1 cellular context compared by ENCODE assay signal in the genomic region with DNA sequence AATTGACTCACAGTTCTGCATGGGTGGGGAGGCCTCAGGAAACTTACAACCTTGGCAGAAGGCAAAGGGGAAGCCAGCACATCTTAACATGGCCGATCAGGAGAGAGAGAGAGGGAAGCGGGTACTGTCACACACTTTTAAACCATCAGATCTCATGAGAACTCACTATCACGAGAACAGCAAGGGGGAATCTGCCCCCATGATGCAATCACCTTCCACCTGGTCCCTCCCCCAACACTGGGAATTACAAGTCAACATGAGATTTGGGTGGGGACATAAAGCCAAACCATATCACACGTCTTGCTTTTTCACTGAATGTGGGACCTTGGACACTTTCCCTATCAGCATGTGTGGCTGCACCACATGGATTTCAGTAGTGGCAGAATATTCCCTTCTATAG.
TF ChIP-seq lines count a peak whose summit lies in the region.

No MANE protein-coding gene starts in this region.

TF ChIP-seq in HepG2, 621 proteins besides CTCF, POLR2A, EP300 and RAD21:
- no peak for TF ChIP-seq ZNF503 (CRISPR knock-in tag; IDR thresholded peaks at IDR 0.05)
- 0 out of 2 replicates have a peak, but pooled peaks have one; percentile 28 for TF ChIP-seq ZMYM4 (CRISPR knock-in tag; IDR thresholded peaks at IDR 0.05)
- no peak for TF ChIP-seq ZFP1 (CRISPR knock-in tag; IDR thresholded peaks at IDR 0.05)
- TF ChIP-seq ATF7 (IDR thresholded peaks at IDR 0.05) = peak; percentile 12; the same call in 1 of the 2 replicates
- no peak for TF ChIP-seq ATF7 (CRISPR knock-in tag; IDR thresholded peaks at IDR 0.05)
